8 cellular contexts compared by ENCODE assay signal in genomic region chr1:174748603-174749002, GRCh38.
"Had no signal": no experiment of that assay in that cellular context is flagged by ENCODE, and none has a peak within 500 bp of the region (broad histone marks: within the 10 kb centered on the region; RNA-seq: fewer than 3 reads in every experiment).

No MANE protein-coding gene starts in this region.

- H3K9me3 ChIP-seq: HAP-1 had no signal

- H3K9ac ChIP-seq: GM23248 had no signal

- H2AFZ ChIP-seq: GM23248 had no signal

- H3K36me3 ChIP-seq: HAP-1 had no signal

- H3K27ac ChIP-seq: GM23248, HL-60 had no signal

- ATAC-seq: HCT116 had no signal

- H3K4me3 ChIP-seq: GM23248, HAP-1 had no signal

- H3K4me1 ChIP-seq: HAP-1 had no signal

- DNase-seq: GM23248, GOT3, H7, HFFc6, KG1 had no signal
